In genomic region chr17:45740553-45741330, GRCh38 we compare ENCODE assay signal across 8 cellular contexts. TPM values are rescaled to one million over a fixed set of nuclear protein-coding genes. Genes with fewer than 3 reads are reported as not detected.
A peak's percentile ranks its signal among the peaks of the same experiment; 100 is the strongest.
DNase-seq lines count a peak whose midpoint lies in the region; ATAC-seq, FAIRE-seq and TF ChIP-seq lines count a peak whose summit lies in the region.

No MANE protein-coding gene starts in this region.

- H3K27ac ChIP-seq in WERI-Rb-1 (no peak overlapping the region), heart left ventricle (no peak overlapping the region), small intestine (ENCODE audit: low read depth in 1 of 2, low read length in 1 of 2) (no peak overlapping the region)

- no peak for FAIRE-seq in small intestine (lab: Jason Lieb, UNC)

- H3K27me3 ChIP-seq in WERI-Rb-1 (ENCODE audit: insufficient read depth, low read depth, severe bottlenecking) (no peaks in the 10 kb centered on the region), heart left ventricle (peaks cover 0 to 27% (median 2%) of the 10 kb centered on the region in 9 donors), small intestine (ENCODE audit: control insufficient read depth in 2 of 2, insufficient read depth in 2 of 2, low read length in 2 of 2) (no peaks in the 10 kb centered on the region)

- no peaks in the 10 kb centered on the region for H3K9me3 ChIP-seq in WERI-Rb-1 (ENCODE audit: severe bottlenecking)
- H3K9me3 ChIP-seq in heart left ventricle = peaks cover 0 to 5% (median 0%) of the 10 kb centered on the region in 12 donors
- no peaks in the 10 kb centered on the region for H3K9me3 ChIP-seq in small intestine (ENCODE audit: control insufficient read depth, low read depth)

- ATAC-seq in activated CD4-positive, CD25-positive, alpha-beta regulatory T cell treated with anti-CD3 and anti-CD28 coated beads, Interleukin-2, amount 50 U/mL, for 24 hours = no peak
- ATAC-seq in heart left ventricle (peak; percentile 61 to 96 (median 80)), HG03521 (IDR thresholded peaks at IDR 0.05; ENCODE audit: unreplicated experiment) (no peak), GM21737 (IDR thresholded peaks at IDR 0.05; ENCODE audit: unreplicated experiment) (no peak)

- H3K36me3 ChIP-seq in WERI-Rb-1 = no peaks in the 10 kb centered on the region
- H3K36me3 ChIP-seq in heart left ventricle = no peaks in the 10 kb centered on the region
- no peaks in the 10 kb centered on the region for H3K36me3 ChIP-seq in small intestine (ENCODE audit: control insufficient read depth in 2 of 2, insufficient read depth in 2 of 2, low read length in 2 of 2)

- no peak for TF ChIP-seq POLR2A in heart left ventricle (IDR thresholded peaks at IDR 0.05)

- H3K4me1 ChIP-seq in heart left ventricle = peaks cover 0 to 12% (median 0%) of the 10 kb centered on the region in 12 donors
- no peaks in the 10 kb centered on the region for H3K4me1 ChIP-seq in small intestine (ENCODE audit: control insufficient read depth in 2 of 2, insufficient read depth in 1 of 2, low read depth in 1 of 2, low read length in 1 of 2)

- WGBS in heart left ventricle, 4 donors = 35 to 54% (median 42%) methylated on average over 5 of the region's 5 CpGs
- 65 to 70% (median 68%) methylated on average over 5 of the region's 5 CpGs for WGBS in small intestine, 3 donors

- intact Hi-C loops in heart left ventricle (cut with DNase I) = no loop called here

- peak; percentile 50 for DNase-seq in activated CD4-positive, CD25-positive, alpha-beta regulatory T cell treated with anti-CD3 and anti-CD28 coated beads, Interleukin-2, amount 50 U/mL, for 72 hours
- peak; percentile 53 for DNase-seq in NCI-H1048 (lab: John Stamatoyannopoulos, UW)
- peak; percentile 78 for DNase-seq in WERI-Rb-1
- peak in 3 of 5 donors; percentile 45 to 62 (median 54) for DNase-seq in heart left ventricle
- DNase-seq in small intestine = peak; percentile 33

- H3K4me3 ChIP-seq in WERI-Rb-1 (ENCODE audit: low read depth, low read length) (no peak overlapping the region), heart left ventricle (no peak overlapping the region), small intestine (ENCODE audit: low read depth in 1 of 2, low read length in 2 of 2) (no peak overlapping the region)

- 0 out of 2 replicates have a peak, but pooled peaks have one; percentile 1 for TF ChIP-seq CTCF in WERI-Rb-1 (IDR thresholded peaks at IDR 0.05; ENCODE audit: low read depth, low read length)
- TF ChIP-seq CTCF in heart left ventricle (IDR thresholded peaks at IDR 0.05) = no peak

RNA-seq across cellular contexts. Expression of gene CRHR1, which starts 43.4 kb away (rescaled TPM):
- under 1 TPM in 1 of 9 donors, not detected in 8; 0.52 TPM for total RNA-seq in heart left ventricle
- polyA plus RNA-seq in heart left ventricle (not detected), small intestine (under 1 TPM in 1 of 3 donors, not detected in 2; 0.04 TPM)

Comparison
In these comparisons a context has a peak if more than half of its experiments do, and no peak if none do; other contexts are left out.
1. ATAC-seq: peak in heart left ventricle (4 of 4); none in activated CD4-positive, CD25-positive, alpha-beta regulatory T cell treated with anti-CD3 and anti-CD28 coated beads, Interleukin-2, amount 50 U/mL, for 24 hours (0 of 2), HG03521 (single experiment) and GM21737 (single experiment).
2. Peak in every context shown above with its lines, with median percentiles within 50 percentile points of each other: DNase-seq.